15 cellular contexts compared by ENCODE assay signal in the genomic region with DNA sequence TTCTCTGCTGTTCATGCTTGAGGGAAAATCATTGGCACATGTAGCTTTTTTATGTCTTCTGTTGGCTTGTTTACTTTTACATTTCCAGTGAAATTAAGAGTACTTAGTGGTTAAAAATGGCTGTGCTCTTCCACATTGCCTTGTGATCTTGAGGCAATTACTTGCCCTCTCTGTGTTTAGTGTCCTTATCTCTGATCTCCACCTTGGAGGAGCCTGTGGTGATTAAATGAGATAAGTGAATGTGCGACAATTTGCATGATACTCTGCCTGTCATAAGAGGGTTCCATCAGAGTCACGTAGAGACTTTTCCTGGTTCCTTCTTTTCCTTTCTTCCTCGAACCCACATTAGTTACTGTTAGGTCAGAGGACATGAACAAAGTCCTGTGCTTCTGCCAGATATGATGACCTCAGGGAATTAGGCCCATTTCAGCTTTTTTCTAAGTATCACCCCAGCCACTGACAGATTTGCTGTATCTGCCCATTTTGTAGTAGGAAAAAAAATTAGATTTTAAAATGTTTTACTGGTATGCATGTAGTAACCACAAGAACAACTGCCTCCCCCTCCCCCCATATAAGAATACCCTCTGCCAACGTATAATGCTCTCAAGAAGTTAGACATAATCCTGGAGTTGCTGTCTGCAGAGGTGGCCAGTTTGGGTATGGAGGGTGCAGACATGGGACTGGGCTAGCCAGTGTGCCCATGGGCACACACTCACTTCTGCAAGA. TPM values are rescaled to one million over a fixed set of nuclear protein-coding genes. Genes with fewer than 3 reads are reported as not detected.
A peak's percentile ranks its signal among the peaks of the same experiment; 100 is the strongest.
DNase-seq lines count a peak whose midpoint lies in the region; ATAC-seq and TF ChIP-seq lines count a peak whose summit lies in the region.
"Had no signal": no experiment of that assay in that cellular context is flagged by ENCODE, and none has a peak within 500 bp of the region (broad histone marks: within the 10 kb centered on the region; RNA-seq: fewer than 3 reads in every experiment).

No MANE protein-coding gene starts in this region.

- no peak overlapping the region for H3K9ac ChIP-seq in KMS-11
- H3K9ac ChIP-seq: SK-N-SH had no signal

- peaks cover 7% of the 10 kb centered on the region for H3K36me3 Mint-ChIP-seq in activated B cell treated with CpG ODN at 0.5 μM for 24 hours (ENCODE audit: low read depth)
- H3K36me3 Mint-ChIP-seq in naive B cell = no peaks in the 10 kb centered on the region

- CTCF ChIA-PET in activated B cell treated with CpG ODN at 0.5 μM for 24 hours (lab: Charles Lee) = no interaction called here

- no peak overlapping the region for H3K4me3 ChIP-seq in KMS-11 (IDR thresholded peaks at IDR 0.05; ENCODE audit: insufficient read depth, low read depth, low read length)

- H3K27me3 Mint-ChIP-seq in activated B cell treated with CpG ODN at 0.5 μM for 24 hours (no peaks in the 10 kb centered on the region), naive B cell (no peaks in the 10 kb centered on the region)
- H3K27me3 Mint-ChIP-seq: type B pancreatic cell had no signal

- peaks cover 50% of the 10 kb centered on the region for H3K4me1 ChIP-seq in KMS-11 (ENCODE audit: low read depth, poor library complexity, severe bottlenecking)

- no peaks in the 10 kb centered on the region for H3K36me3 ChIP-seq in KMS-11 (ENCODE audit: insufficient read depth)

- intact Hi-C loops in activated B cell treated with CpG ODN at 0.5 μM for 24 hours (cut with micrococcal nuclease) = loop anchor here (1.0 to 5.0 kb wide), 3 partner anchors 9 to 36 kb away; no protein-coding TSS in a partner anchor

- H3K27ac Mint-ChIP-seq in activated B cell treated with CpG ODN at 0.5 μM for 24 hours (peak overlapping the region; percentile 80), naive B cell (peak overlapping the region; percentile 76 to 98 (median 92))
- H3K27ac Mint-ChIP-seq: type B pancreatic cell had no signal

- ATAC-seq in activated B cell treated with CpG ODN at 0.5 μM for 24 hours (ENCODE audit: low read depth) = no peak
- ATAC-seq in naive B cell (ENCODE audit: low read depth in 2 of 2) = no peak

- H4K20me1 ChIP-seq in KMS-11 (ENCODE audit: insufficient read depth) = peaks cover 6% of the 10 kb centered on the region; the same call in 1 of the 2 replicates

- DNase-seq in DMS53 (lab: John Stamatoyannopoulos, UW) (peak; percentile 18), DMS53 treated with DMSO at 0.1 percent for 48 hours (lab: John Stamatoyannopoulos, UW; ENCODE audit: unreplicated experiment) (no peak), activated B cell treated with CpG ODN at 0.5 μM for 24 hours (no peak), naive B cell (no peak), LoVo (ENCODE audit: low spot score) (no peak), AG08396 (ENCODE audit: low spot score) (no peak)
- no peak for DNase-seq in activated CD8-positive, alpha-beta memory T cell treated with anti-CD3 and anti-CD28 coated beads, Interleukin-2, amount 50 U/mL, for 4 hours
- DNase-seq: dermis blood vessel endothelial cell, islet precursor cell, NCI-H526 treated with DMSO at 0.1 percent for 48 hours, SK-N-SH had no signal

- H2AFZ ChIP-seq in KMS-11 (ENCODE audit: low read depth) = no peak overlapping the region

- no peaks in the 10 kb centered on the region for H3K9me3 Mint-ChIP-seq in activated B cell treated with CpG ODN at 0.5 μM for 24 hours
- H3K9me3 Mint-ChIP-seq in naive B cell = no peaks in the 10 kb centered on the region
- H3K9me3 Mint-ChIP-seq: nephron, type B pancreatic cell had no signal

- peaks cover 73% of the 10 kb centered on the region; the same call in 1 of the 2 replicates for H3K79me2 ChIP-seq in KMS-11 (ENCODE audit: insufficient read depth, low read depth)

- TF ChIP-seq CTCF in KMS-11 (conservative IDR thresholded peaks at IDR 0.05; ENCODE audit: low read depth, low read length) = no peak
- TF ChIP-seq CTCF in activated B cell treated with CpG ODN at 0.5 μM for 24 hours (IDR thresholded peaks at IDR 0.05) = no peak

- peak overlapping the region; percentile 62 for H3K4me3 Mint-ChIP-seq in activated B cell treated with CpG ODN at 0.5 μM for 24 hours
- peak overlapping the region in 4 of 8 donors; percentile 35 to 80 (median 58) for H3K4me3 Mint-ChIP-seq in naive B cell
- H3K4me3 Mint-ChIP-seq: nephron, type B pancreatic cell had no signal

- H3K4me2 ChIP-seq in KMS-11 = peak overlapping the region; percentile 12
- H3K4me2 ChIP-seq: SK-N-SH had no signal

- H3K27ac ChIP-seq in KMS-11 = no peak overlapping the region
- H3K27ac ChIP-seq: 22Rv1 had no signal

- no peaks in the 10 kb centered on the region for H3K27me3 ChIP-seq in KMS-11 (ENCODE audit: insufficient read depth, low read depth)

- H3K4me1 Mint-ChIP-seq in activated B cell treated with CpG ODN at 0.5 μM for 24 hours (peaks cover 90% of the 10 kb centered on the region), naive B cell (peaks cover 72 to 98% (median 87%) of the 10 kb centered on the region in 3 donors)

- POLR2A ChIA-PET in activated B cell treated with CpG ODN at 0.5 μM for 24 hours (lab: Charles Lee) = interaction anchor here (1.1 kb wide), 1 partner anchor 50 kb away, joined by 4 read pairs; no protein-coding TSS in a partner anchor

RNA-seq across cellular contexts. Expression of gene TET3, which starts 51.9 kb away (rescaled TPM):
- 52.6 and 60.1 TPM in 2 replicates for total RNA-seq in activated B cell treated with CpG ODN at 0.5 μM for 24 hours
- polyA plus RNA-seq in naive B cell (ENCODE audit: low read depth in 6 of 6) = 1 to 10 TPM in 1 of 6 donors, under 1 TPM in 5; 0.03 to 1.2 (median 0.53) TPM
